Comparison of ENCODE assay signal across 1 cellular context in the genomic region with DNA sequence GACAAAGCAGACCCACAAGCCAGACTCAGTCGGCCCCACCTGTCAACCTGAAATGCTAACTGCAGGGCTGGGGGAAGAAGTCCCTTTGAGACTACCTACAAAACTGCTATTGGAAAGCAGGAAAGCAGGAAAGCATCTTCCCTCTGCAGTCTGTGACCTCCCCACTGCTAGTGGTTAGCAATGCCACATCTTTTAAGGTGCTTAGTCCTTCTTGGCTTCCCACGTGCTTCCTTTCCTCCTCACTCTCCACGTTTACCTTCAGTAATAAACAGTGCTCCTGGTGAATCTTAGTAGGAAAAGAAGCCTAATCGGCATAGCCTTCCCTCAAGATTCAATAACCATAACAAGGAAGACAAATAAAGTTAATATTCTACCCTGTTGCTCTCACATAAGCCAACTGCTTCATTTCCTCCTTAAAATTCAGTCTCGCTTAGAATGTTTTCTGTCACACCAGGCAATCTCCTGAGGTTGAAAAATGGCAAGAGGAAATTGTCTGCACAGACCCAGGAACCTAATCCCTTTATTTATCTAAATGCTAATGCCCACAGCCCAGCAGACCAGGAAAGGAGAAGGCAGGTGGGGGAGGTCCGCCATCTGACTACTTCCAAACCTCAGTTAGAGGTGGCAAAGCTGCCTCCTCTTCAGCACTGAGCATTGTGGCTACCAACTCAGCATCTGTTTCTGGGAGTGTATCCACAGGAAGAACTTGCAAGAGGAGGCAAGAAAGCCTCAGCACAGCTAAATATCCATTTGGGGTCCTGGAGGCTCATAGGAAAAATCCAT.
TF ChIP-seq lines count a peak whose summit lies in the region.

No MANE protein-coding gene starts in this region.

TF ChIP-seq in GM23338, 12 proteins besides CTCF, POLR2A, EP300 and RAD21 (continued from another document):
- TF ChIP-seq, protein P1, sequence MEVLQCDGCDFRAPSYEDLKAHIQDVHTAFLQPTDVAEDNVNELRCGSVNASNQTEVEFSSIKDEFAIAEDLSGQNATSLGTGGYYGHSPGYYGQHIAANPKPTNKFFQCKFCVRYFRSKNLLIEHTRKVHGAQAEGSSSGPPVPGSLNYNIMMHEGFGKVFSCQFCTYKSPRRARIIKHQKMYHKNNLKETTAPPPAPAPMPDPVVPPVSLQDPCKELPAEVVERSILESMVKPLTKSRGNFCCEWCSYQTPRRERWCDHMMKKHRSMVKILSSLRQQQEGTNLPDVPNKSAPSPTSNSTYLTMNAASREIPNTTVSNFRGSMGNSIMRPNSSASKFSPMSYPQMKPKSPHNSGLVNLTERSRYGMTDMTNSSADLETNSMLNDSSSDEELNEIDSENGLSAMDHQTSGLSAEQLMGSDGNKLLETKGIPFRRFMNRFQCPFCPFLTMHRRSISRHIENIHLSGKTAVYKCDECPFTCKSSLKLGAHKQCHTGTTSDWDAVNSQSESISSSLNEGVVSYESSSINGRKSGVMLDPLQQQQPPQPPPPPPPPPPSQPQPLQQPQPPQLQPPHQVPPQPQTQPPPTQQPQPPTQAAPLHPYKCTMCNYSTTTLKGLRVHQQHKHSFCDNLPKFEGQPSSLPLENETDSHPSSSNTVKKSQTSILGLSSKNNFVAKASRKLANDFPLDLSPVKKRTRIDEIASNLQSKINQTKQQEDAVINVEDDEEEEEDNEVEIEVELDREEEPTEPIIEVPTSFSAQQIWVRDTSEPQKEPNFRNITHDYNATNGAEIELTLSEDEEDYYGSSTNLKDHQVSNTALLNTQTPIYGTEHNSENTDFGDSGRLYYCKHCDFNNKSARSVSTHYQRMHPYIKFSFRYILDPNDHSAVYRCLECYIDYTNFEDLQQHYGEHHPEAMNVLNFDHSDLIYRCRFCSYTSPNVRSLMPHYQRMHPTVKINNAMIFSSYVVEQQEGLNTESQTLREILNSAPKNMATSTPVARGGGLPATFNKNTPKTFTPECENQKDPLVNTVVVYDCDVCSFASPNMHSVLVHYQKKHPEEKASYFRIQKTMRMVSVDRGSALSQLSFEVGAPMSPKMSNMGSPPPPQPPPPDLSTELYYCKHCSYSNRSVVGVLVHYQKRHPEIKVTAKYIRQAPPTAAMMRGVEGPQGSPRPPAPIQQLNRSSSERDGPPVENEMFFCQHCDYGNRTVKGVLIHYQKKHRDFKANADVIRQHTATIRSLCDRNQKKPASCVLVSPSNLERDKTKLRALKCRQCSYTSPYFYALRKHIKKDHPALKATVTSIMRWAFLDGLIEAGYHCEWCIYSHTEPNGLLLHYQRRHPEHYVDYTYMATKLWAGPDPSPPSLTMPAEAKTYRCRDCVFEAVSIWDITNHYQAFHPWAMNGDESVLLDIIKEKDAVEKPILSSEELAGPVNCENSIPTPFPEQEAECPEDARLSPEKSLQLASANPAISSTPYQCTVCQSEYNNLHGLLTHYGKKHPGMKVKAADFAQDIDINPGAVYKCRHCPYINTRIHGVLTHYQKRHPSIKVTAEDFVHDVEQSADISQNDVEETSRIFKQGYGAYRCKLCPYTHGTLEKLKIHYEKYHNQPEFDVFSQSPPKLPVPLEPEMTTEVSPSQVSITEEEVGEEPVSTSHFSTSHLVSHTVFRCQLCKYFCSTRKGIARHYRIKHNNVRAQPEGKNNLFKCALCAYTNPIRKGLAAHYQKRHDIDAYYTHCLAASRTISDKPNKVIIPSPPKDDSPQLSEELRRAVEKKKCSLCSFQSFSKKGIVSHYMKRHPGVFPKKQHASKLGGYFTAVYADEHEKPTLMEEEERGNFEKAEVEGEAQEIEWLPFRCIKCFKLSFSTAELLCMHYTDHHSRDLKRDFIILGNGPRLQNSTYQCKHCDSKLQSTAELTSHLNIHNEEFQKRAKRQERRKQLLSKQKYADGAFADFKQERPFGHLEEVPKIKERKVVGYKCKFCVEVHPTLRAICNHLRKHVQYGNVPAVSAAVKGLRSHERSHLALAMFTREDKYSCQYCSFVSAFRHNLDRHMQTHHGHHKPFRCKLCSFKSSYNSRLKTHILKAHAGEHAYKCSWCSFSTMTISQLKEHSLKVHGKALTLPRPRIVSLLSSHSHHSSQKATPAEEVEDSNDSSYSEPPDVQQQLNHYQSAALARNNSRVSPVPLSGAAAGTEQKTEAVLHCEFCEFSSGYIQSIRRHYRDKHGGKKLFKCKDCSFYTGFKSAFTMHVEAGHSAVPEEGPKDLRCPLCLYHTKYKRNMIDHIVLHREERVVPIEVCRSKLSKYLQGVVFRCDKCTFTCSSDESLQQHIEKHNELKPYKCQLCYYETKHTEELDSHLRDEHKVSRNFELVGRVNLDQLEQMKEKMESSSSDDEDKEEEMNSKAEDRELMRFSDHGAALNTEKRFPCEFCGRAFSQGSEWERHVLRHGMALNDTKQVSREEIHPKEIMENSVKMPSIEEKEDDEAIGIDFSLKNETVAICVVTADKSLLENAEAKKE (CRISPR knock-in tag; IDR thresholded peaks at IDR 0.05), result peak; percentile 63; the same call in 1 of the 2 replicates
